Comparison of ENCODE assay signal across 24 cellular contexts in genomic region chr9:127083133-127083532, GRCh38. TPM values are rescaled to one million over a fixed set of nuclear protein-coding genes. Genes with fewer than 3 reads are reported as not detected.
A peak's percentile ranks its signal among the peaks of the same experiment; 100 is the strongest.
DNase-seq lines count a peak whose midpoint lies in the region; ATAC-seq, FAIRE-seq and TF ChIP-seq lines count a peak whose summit lies in the region.
"Had no signal": no experiment of that assay in that cellular context is flagged by ENCODE, and none has a peak within 500 bp of the region (broad histone marks: within the 10 kb centered on the region; RNA-seq: fewer than 3 reads in every experiment).

No MANE protein-coding gene starts in this region.

- H3K4me3 Mint-ChIP-seq in type B pancreatic cell: no peak overlapping the region
- no peak overlapping the region for H3K4me3 Mint-ChIP-seq in CD8-positive, alpha-beta memory T cell
- H3K4me3 Mint-ChIP-seq: CD4-positive, alpha-beta memory T cell had no signal

- no peaks in the 10 kb centered on the region for H3K9me3 Mint-ChIP-seq in type B pancreatic cell
- no peaks in the 10 kb centered on the region for H3K9me3 Mint-ChIP-seq in CD8-positive, alpha-beta memory T cell
- H3K9me3 Mint-ChIP-seq: CD4-positive, alpha-beta memory T cell had no signal

- no peaks in the 10 kb centered on the region for H3K27me3 Mint-ChIP-seq in type B pancreatic cell
- H3K27me3 Mint-ChIP-seq in CD8-positive, alpha-beta memory T cell: no peaks in the 10 kb centered on the region
- H3K27me3 Mint-ChIP-seq: CD4-positive, alpha-beta memory T cell had no signal

- H3K27ac ChIP-seq in CD8-positive, alpha-beta memory T cell (ENCODE audit: low read depth, low read length): no peak overlapping the region
- H3K27ac ChIP-seq: GM23248 had no signal

- DNase-seq in Right ventricle myocardium inferior (ENCODE audit: missing footprints) (no peak), cardiac septum (ENCODE audit: low spot score) (no peak), bronchial epithelial cell (ENCODE audit: low read depth) (no peak), left ventricle myocardium superior (no peak), type B pancreatic cell (ENCODE audit: extremely low spot score, unreplicated experiment) (peak; percentile 36)
- DNase-seq in CD8-positive, alpha-beta memory T cell: no peak
- no peak for DNase-seq in activated CD4-positive, alpha-beta T cell treated with anti-CD3 and anti-CD28 coated beads for 1 hour
- DNase-seq: CD4-positive, alpha-beta memory T cell; DMS79 treated with DMSO at 0.1 percent for 48 hours; Kasumi-1; MG63; NCI-H1048; NCI-H1436 treated with DMSO at 0.1 percent for 48 hours; NCI-H2081; NCI-H510A; NCI-H774; OCI-M1; SHP77 treated with DMSO at 0.1 percent for 48 hours; SK-N-SH had no signal

- no peak overlapping the region for H3K4me3 ChIP-seq in bronchial epithelial cell (ENCODE audit: low read depth, low read length)
- H3K4me3 ChIP-seq in CD8-positive, alpha-beta memory T cell (ENCODE audit: low read length): no peak overlapping the region
- H3K4me3 ChIP-seq: GM23248, HAP-1, MG63 had no signal

- ATAC-seq in Right ventricle myocardium inferior (peak; percentile 55), left ventricle myocardium superior (peak; percentile 68), GM19351 (IDR thresholded peaks at IDR 0.05; ENCODE audit: unreplicated experiment) (no peak)

- H3K27ac Mint-ChIP-seq in type B pancreatic cell: no peak overlapping the region
- no peak overlapping the region for H3K27ac Mint-ChIP-seq in CD8-positive, alpha-beta memory T cell
- H3K27ac Mint-ChIP-seq: CD4-positive, alpha-beta memory T cell had no signal

- TF ChIP-seq CTCF in bronchial epithelial cell (IDR thresholded peaks at IDR 0.05; ENCODE audit: insufficient read depth, low read length, severe bottlenecking): no peak
- TF ChIP-seq CTCF in type B pancreatic cell (conservative IDR thresholded peaks at IDR 0.05): no peak

- no peaks in the 10 kb centered on the region for H3K9me3 ChIP-seq in CD8-positive, alpha-beta memory T cell (ENCODE audit: low read length)
- H3K9me3 ChIP-seq: HAP-1, MG63, SK-N-SH had no signal

- H3K4me1 ChIP-seq in CD8-positive, alpha-beta memory T cell (ENCODE audit: insufficient read depth, low read length): peaks cover 6% of the 10 kb centered on the region
- H3K4me1 ChIP-seq: HAP-1 had no signal

- CTCF ChIA-PET in CD8-positive, alpha-beta memory T cell (lab: Charles Lee): no interaction called here

- H3K36me3 Mint-ChIP-seq in type B pancreatic cell: peaks cover 4% of the 10 kb centered on the region
- peaks cover 5 to 14% (median 9%) of the 10 kb centered on the region in 3 donors for H3K36me3 Mint-ChIP-seq in CD8-positive, alpha-beta memory T cell

- H3K27me3 ChIP-seq in bronchial epithelial cell (ENCODE audit: control insufficient read depth, insufficient read depth, low read length): peaks cover 6% of the 10 kb centered on the region
- no peaks in the 10 kb centered on the region for H3K27me3 ChIP-seq in CD8-positive, alpha-beta memory T cell (ENCODE audit: insufficient read depth, low read length, poor library complexity, severe bottlenecking)
- H3K27me3 ChIP-seq: MG63 had no signal

- POLR2A ChIA-PET in CD8-positive, alpha-beta memory T cell (lab: Charles Lee): no interaction called here

- FAIRE-seq in bronchial epithelial cell (lab: Jason Lieb, UNC): peak; percentile 13
- FAIRE-seq: A204.1, HTR-8/SVneo had no signal

- H3K36me3 ChIP-seq in bronchial epithelial cell (ENCODE audit: control insufficient read depth, insufficient read depth, low read length): no peaks in the 10 kb centered on the region
- H3K36me3 ChIP-seq in CD8-positive, alpha-beta memory T cell (ENCODE audit: insufficient read depth, low read length): no peaks in the 10 kb centered on the region
- H3K36me3 ChIP-seq: HAP-1, MG63 had no signal

- intact Hi-C loops in Right ventricle myocardium inferior (cut with DNase I): no loop called here
- intact Hi-C loops in cardiac septum (cut with DNase I): no loop called here
- intact Hi-C loops in left ventricle myocardium superior (cut with micrococcal nuclease): no loop called here

- H3K4me1 Mint-ChIP-seq in type B pancreatic cell (ENCODE audit: unreplicated experiment): peaks cover 9% of the 10 kb centered on the region
- peaks cover 0 to 9% (median 0%) of the 10 kb centered on the region in 3 donors for H3K4me1 Mint-ChIP-seq in CD8-positive, alpha-beta memory T cell

RNA-seq across cellular contexts. Expression of gene ANGPTL2, which starts 39.3 kb away (rescaled TPM):
- total RNA-seq in Right ventricle myocardium inferior (37.1 TPM), cardiac septum (41.4 TPM), bronchial epithelial cell (0.13 and 0.79 TPM in 2 replicates), left ventricle myocardium superior (27.4 TPM), type B pancreatic cell (ENCODE audit: low replicate concordance) (5.4 and 20.6 TPM in 2 replicates)
- not detected for total RNA-seq in CD8-positive, alpha-beta memory T cell
- polyA plus RNA-seq in CD8-positive, alpha-beta memory T cell: not detected
- total RNA-seq: CD4-positive, alpha-beta memory T cell had no signal
- polyA plus RNA-seq: CD4-positive, alpha-beta memory T cell had no signal
